ENCODE assay signal across 8 cellular contexts in the genomic region with DNA sequence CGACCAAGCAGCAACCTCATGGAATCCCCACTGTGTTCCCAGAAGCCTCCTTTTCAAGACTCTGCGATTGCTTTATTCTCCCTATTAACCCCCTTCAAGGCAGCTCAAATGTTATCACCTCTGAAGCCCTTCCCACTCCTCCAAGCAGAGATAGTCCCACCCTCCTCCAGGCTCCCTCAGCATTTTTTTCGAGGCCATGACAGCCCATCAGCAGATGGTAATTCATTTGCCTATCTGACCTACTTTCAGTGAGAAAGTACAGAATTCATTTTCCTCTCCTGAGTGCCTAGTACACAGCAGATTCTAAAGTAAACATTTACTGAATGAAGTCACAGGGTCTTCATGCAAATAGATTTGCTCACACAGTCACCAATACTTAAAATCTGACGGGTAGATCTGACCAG. TPM values are rescaled to one million over a fixed set of nuclear protein-coding genes. Genes with fewer than 3 reads are reported as not detected.
DNase-seq lines count a peak whose midpoint lies in the region; ATAC-seq and TF ChIP-seq lines count a peak whose summit lies in the region.

No MANE protein-coding gene starts in this region.

- H3K4me3 ChIP-seq in choroid plexus epithelial cell (ENCODE audit: low read depth, low read length) = peak overlapping the region; percentile 8

- no peak for TF ChIP-seq CTCF in choroid plexus epithelial cell (conservative IDR thresholded peaks at IDR 0.05; ENCODE audit: low read depth, low read length)

- ATAC-seq in GM21390 (IDR thresholded peaks at IDR 0.05; ENCODE audit: unreplicated experiment) (no peak), HG03439 (IDR thresholded peaks at IDR 0.05; ENCODE audit: unreplicated experiment) (no peak)

- DNase-seq in DMS153 treated with DMSO at 0.1 percent for 48 hours (lab: John Stamatoyannopoulos, UW; ENCODE audit: unreplicated experiment) (peak; percentile 5), HuH-7.5 (ENCODE audit: low spot score) (peak; percentile 23), choroid plexus epithelial cell (ENCODE audit: low read depth) (peak; percentile 82), myocyte (ENCODE audit: low read depth) (peak; percentile 53), SIG-M5 (lab: John Stamatoyannopoulos, UW) (no peak)
- DNase-seq in effector CD8-positive, alpha-beta T cell (lab: John Stamatoyannopoulos, UW) = no peak

RNA-seq across cellular contexts. Expression of a gene that starts 47.8 kb away (rescaled TPM):
- total RNA-seq in myocyte = 24.6 and 25.2 TPM in 2 replicates
- 24.2 TPM for polyA plus RNA-seq in myocyte (2012)

Comparison
In these comparisons a context has a peak if more than half of its experiments do, and no peak if none do; other contexts are left out.
1. DNase-seq: peak in DMS153 treated with DMSO at 0.1 percent for 48 hours (single experiment), HuH-7.5 (single experiment), choroid plexus epithelial cell (single experiment) and myocyte (single experiment); none in SIG-M5 (single experiment) and effector CD8-positive, alpha-beta T cell (single experiment).